ENCODE assay signal across 11 cellular contexts in the genomic region with DNA sequence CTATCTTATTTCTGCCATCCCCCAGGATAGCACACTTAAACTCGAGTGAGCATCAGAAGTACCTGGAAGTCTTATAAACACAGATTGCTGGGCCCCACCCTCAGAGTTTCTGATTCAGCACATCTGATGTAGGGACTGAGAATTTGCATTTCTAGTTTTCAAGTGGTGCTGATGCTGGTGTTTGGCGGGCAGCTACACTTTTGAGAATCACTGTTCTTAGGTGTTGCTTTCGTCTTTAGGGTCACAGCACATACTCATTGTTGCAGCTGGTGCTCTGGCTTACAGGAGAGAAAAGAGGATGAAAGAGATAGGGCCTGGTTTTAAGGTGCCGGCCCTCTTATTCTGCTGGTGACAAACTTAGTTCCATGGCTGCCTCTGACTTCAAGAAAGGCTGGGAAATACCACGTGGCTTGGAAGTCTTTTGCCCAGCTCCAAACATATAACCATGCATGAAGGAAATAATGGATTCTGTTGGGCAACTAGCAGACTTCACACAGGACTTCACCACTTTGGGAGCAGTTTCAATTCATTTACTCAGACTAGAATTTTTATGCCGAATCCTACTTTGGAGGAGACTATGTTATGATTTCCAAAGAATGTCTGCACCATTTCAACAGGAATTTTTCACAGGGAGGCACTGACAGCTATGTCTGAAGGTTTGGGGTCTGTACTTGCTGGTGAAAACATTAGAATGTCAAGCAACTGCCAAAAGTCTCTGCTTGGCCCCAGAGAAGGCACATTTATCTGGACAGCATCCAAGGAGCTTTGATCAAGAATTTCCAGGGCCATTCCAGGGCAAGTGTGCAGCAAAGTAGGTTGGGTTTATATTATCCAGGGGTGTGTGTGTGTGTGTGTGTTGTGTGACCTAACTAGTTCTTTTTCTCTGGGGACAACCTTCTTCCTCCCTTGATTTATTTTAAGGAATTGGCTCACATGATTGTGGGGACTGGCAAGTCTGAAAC. TPM values are rescaled to one million over a fixed set of nuclear protein-coding genes. Genes with fewer than 3 reads are reported as not detected.
DNase-seq lines count a peak whose midpoint lies in the region; ATAC-seq and TF ChIP-seq lines count a peak whose summit lies in the region.
"Had no signal": no experiment of that assay in that cellular context is flagged by ENCODE, and none has a peak within 500 bp of the region (broad histone marks: within the 10 kb centered on the region; RNA-seq: fewer than 3 reads in every experiment).

No MANE protein-coding gene starts in this region.

- H3K27ac ChIP-seq in prostate gland (peak overlapping the region in 1 of 2 donors; percentile 17), H9 (ENCODE audit: insufficient read length, low read depth, low read length) (no peak overlapping the region)

- no peak overlapping the region for H4K91ac ChIP-seq in H9 (ENCODE audit: insufficient read length, low read depth, low read length)

- H3K4me3 ChIP-seq in choroid plexus epithelial cell (ENCODE audit: low read depth, low read length), result no peak overlapping the region
- no peak overlapping the region for H3K4me3 ChIP-seq in prostate gland

- H3T11ph ChIP-seq in H9 (ENCODE audit: low read length), result no peak overlapping the region

- ATAC-seq in GM19035 (IDR thresholded peaks at IDR 0.05; ENCODE audit: unreplicated experiment) (peak; percentile 97), HG03025 (IDR thresholded peaks at IDR 0.05; ENCODE audit: low FRiP score, unreplicated experiment) (peak; percentile 87), T-helper 17 cell (no peak)
- ATAC-seq: effector memory CD8-positive, alpha-beta T cell had no signal

- no peaks in the 10 kb centered on the region for H3K36me3 ChIP-seq in prostate gland

- H3K27ac Mint-ChIP-seq in H9 (no peak overlapping the region), T-helper 17 cell (no peak overlapping the region)
- H3K27ac Mint-ChIP-seq: activated B cell treated with CpG ODN at 0.5 μM for 24 hours; effector memory CD8-positive, alpha-beta T cell had no signal

- H3K9ac ChIP-seq in H9 (ENCODE audit: extremely low read depth, insufficient read length, low read length), result no peak overlapping the region

- no peak overlapping the region for H2BK15ac ChIP-seq in H9 (ENCODE audit: low read depth, low read length)

- H3K14ac ChIP-seq in H9 (ENCODE audit: insufficient read depth, low read length), result no peak overlapping the region

- H2BK5ac ChIP-seq in H9 (ENCODE audit: insufficient read length, low read length), result no peak overlapping the region

- peak; percentile 95 for DNase-seq in choroid plexus epithelial cell (ENCODE audit: low read depth)
- peak; percentile 65 for DNase-seq in prostate gland (ENCODE audit: low spot score)
- DNase-seq in stimulated activated naive CD4-positive, alpha-beta T cell treated with Interleukin-2 at 50 U/mL for 16 hours (lab: John Stamatoyannopoulos, UW), result no peak
- no peak for DNase-seq in H9
- DNase-seq in NCI-H1417 (lab: John Stamatoyannopoulos, UW), result no peak
- DNase-seq in T-helper 17 cell, result no peak
- DNase-seq: activated B cell treated with CpG ODN at 0.5 μM for 24 hours; effector memory CD8-positive, alpha-beta T cell; NCI-H1105 had no signal

- H2AFZ ChIP-seq in H9 (ENCODE audit: low read length), result no peak overlapping the region

- TF ChIP-seq CTCF in choroid plexus epithelial cell (conservative IDR thresholded peaks at IDR 0.05; ENCODE audit: low read depth, low read length) (no peak), prostate gland (IDR thresholded peaks at IDR 0.05) (no peak), H9 (conservative IDR thresholded peaks at IDR 0.05) (no peak)

- H3K4me1 ChIP-seq in prostate gland (replicated peaks) (no peaks in the 10 kb centered on the region), H9 (ENCODE audit: insufficient read depth, low read length) (no peaks in the 10 kb centered on the region)

- no peak overlapping the region for H3K23ac ChIP-seq in H9 (ENCODE audit: insufficient read length, low read depth, low read length)

- H3K56ac ChIP-seq in H9 (ENCODE audit: insufficient read length, low read depth, low read length), result no peak overlapping the region

- no peaks in the 10 kb centered on the region for H3K4me1 Mint-ChIP-seq in H9
- H3K4me1 Mint-ChIP-seq in T-helper 17 cell, result no peaks in the 10 kb centered on the region
- H3K4me1 Mint-ChIP-seq: activated B cell treated with CpG ODN at 0.5 μM for 24 hours had no signal

- no peak overlapping the region for H2AK5ac ChIP-seq in H9 (ENCODE audit: insufficient read length, low read length)

- WGBS in prostate gland, result 58% methylated on average over 6 of the region's 6 CpGs
- no CpG with 5 or more reads among the region's 6 CpGs for WGBS in H9 (ENCODE audit: extremely low coverage, insufficient read length, low lambda C conversion rate)

- H4K20me1 ChIP-seq in H9 (ENCODE audit: control insufficient read depth, insufficient read depth, insufficient read length), result no peaks in the 10 kb centered on the region

- H2BK12ac ChIP-seq in H9 (ENCODE audit: insufficient read length, low read depth, low read length), result no peak overlapping the region

- no peaks in the 10 kb centered on the region for H3K9me3 ChIP-seq in prostate gland
- H3K9me3 ChIP-seq in H9 (ENCODE audit: control insufficient read depth, low read depth, low read length), result no peaks in the 10 kb centered on the region
- H3K9me3 ChIP-seq in T-helper 17 cell (ENCODE audit: control insufficient read depth, low read length, poor library complexity, severe bottlenecking), result no peaks in the 10 kb centered on the region

- TF ChIP-seq POLR2A in prostate gland (IDR thresholded peaks at IDR 0.05), result no peak

- no peak overlapping the region for H2BK120ac ChIP-seq in H9 (ENCODE audit: low read depth, low read length, poor library complexity, severe bottlenecking)

- H3K27me3 ChIP-seq in prostate gland (replicated peaks; ENCODE audit: insufficient read depth) (no peaks in the 10 kb centered on the region), H9 (ENCODE audit: insufficient read depth, low read length) (no peaks in the 10 kb centered on the region)

- no peaks in the 10 kb centered on the region for H3K9me3 Mint-ChIP-seq in H9
- H3K9me3 Mint-ChIP-seq: activated B cell treated with CpG ODN at 0.5 μM for 24 hours; effector memory CD8-positive, alpha-beta T cell had no signal

- no peak overlapping the region for H3K4ac ChIP-seq in H9 (ENCODE audit: low read depth, low read length)

- H3K18ac ChIP-seq in H9 (ENCODE audit: insufficient read length, low read depth, low read length), result no peak overlapping the region

- no peaks in the 10 kb centered on the region for H3K23me2 ChIP-seq in H9 (ENCODE audit: insufficient read length, low read depth, low read length, poor library complexity, severe bottlenecking)

- intact Hi-C loops in prostate gland (cut with DNase I), result no loop called here

- no peak overlapping the region for H2BK20ac ChIP-seq in H9 (ENCODE audit: low read depth, low read length, poor library complexity, severe bottlenecking)

- peaks cover 47% of the 10 kb centered on the region for H3K27me3 Mint-ChIP-seq in H9 (ENCODE audit: low read depth)
- peaks cover 23% of the 10 kb centered on the region for H3K27me3 Mint-ChIP-seq in T-helper 17 cell

- no peaks in the 10 kb centered on the region for H3K79me1 ChIP-seq in H9 (ENCODE audit: insufficient read depth, low read depth, low read length, poor library complexity, severe bottlenecking)

- no peak overlapping the region for H3K4me2 ChIP-seq in H9 (ENCODE audit: insufficient read depth, insufficient read length, low read length)

- H3K4me3 Mint-ChIP-seq in H9 (no peak overlapping the region), T-helper 17 cell (no peak overlapping the region)
- H3K4me3 Mint-ChIP-seq: activated B cell treated with CpG ODN at 0.5 μM for 24 hours; effector memory CD8-positive, alpha-beta T cell had no signal

- no peaks in the 10 kb centered on the region for H3K36me3 Mint-ChIP-seq in H9 (ENCODE audit: insufficient read depth in 1 of 3, low read depth in 3 of 3)
- no peaks in the 10 kb centered on the region for H3K36me3 Mint-ChIP-seq in T-helper 17 cell (ENCODE audit: low read depth)

- no peak overlapping the region for H4K5ac ChIP-seq in H9 (ENCODE audit: insufficient read length, low read depth, low read length)

- H4K8ac ChIP-seq in H9 (replicated peaks; ENCODE audit: insufficient read length, low read depth, low read length), result no peak overlapping the region

- H3K79me2 ChIP-seq in H9 (ENCODE audit: insufficient read depth, low read length), result no peaks in the 10 kb centered on the region

RNA-seq across cellular contexts. Expression of a gene that starts 6.9 kb away (rescaled TPM):
- total RNA-seq in prostate gland (10 to 100 TPM in 1 of 2 donors, 1 to 10 TPM in 1; 8.1 to 31.9 TPM), H9 (2021) (2.6 and 3.1 TPM in 2 replicates), T-helper 17 cell (1 to 10 TPM; 1.6 to 1.8 TPM)

RNA-seq across cellular contexts. Expression of a gene that starts 12.4 kb away (rescaled TPM):
- 100 to 1,000 TPM in 1 of 2 donors, 10 to 100 TPM in 1; 41.4 to 132 TPM for total RNA-seq in prostate gland
- 0.59 and 0.70 TPM in 2 replicates for total RNA-seq in H9 (2021)
- total RNA-seq in T-helper 17 cell, result 1 to 10 TPM in 1 of 2 donors, under 1 TPM in 1; 0.65 to 1.2 TPM

Comparison
In these comparisons a context has a peak if more than half of its experiments do, and no peak if none do; other contexts are left out.
1. DNase-seq: peak in choroid plexus epithelial cell (single experiment) and prostate gland (single experiment); none in stimulated activated naive CD4-positive, alpha-beta T cell treated with Interleukin-2 at 50 U/mL for 16 hours (single experiment), H9 (single experiment), NCI-H1417 (0 of 3) and T-helper 17 cell (0 of 3).
2. RNA of a gene that starts 12.4 kb away (total RNA-seq): 41.4 to 132 TPM in prostate gland; 0.65 to 1.2 TPM in T-helper 17 cell and 0.59 to 0.70 TPM in H9; every median in the first group is over 10 times any median in the second.